17 cellular contexts compared by ENCODE assay signal in genomic region chr14:70121521-70121920, GRCh38.
"Had no signal": no experiment of that assay in that cellular context is flagged by ENCODE, and none has a peak within 500 bp of the region (broad histone marks: within the 10 kb centered on the region; RNA-seq: fewer than 3 reads in every experiment).

No MANE protein-coding gene starts in this region.

- H3K36me3 ChIP-seq: ascending aorta, heart left ventricle, stomach, thoracic aorta had no signal

- H3K36me3 Mint-ChIP-seq: immature natural killer cell; naive thymus-derived CD8-positive, alpha-beta T cell; T-cell had no signal

- H3K27me3 ChIP-seq: ascending aorta had no signal

- H3K9me3 Mint-ChIP-seq: activated CD4-positive, alpha-beta T cell treated with anti-CD3 and anti-CD28 coated beads, Interleukin-2, amount 10 ng/mL, durations not matched to agents 24 days and 14 days; activated naive CD8-positive, alpha-beta T cell treated with anti-CD3 and anti-CD28 coated beads, Interleukin-2, amount 50 U/mL, for 24 hours; activated T-helper 1 cell treated with anti-CD3 and anti-CD28 coated beads, Interleukin-12 subunit alpha, Interleukin-12 subunit beta, Interleukin-2, Interleukin-4 antibody, amounts not matched to agents 30 ng/mL and 10 ng/mL and 1 ng/mL, durations not matched to agents 14 hours and 24 hours and 36 hours; naive thymus-derived CD8-positive, alpha-beta T cell; T-cell had no signal

- ATAC-seq: activated naive CD8-positive, alpha-beta T cell treated with anti-CD3 and anti-CD28 coated beads, Interleukin-2, amount 50 U/mL, for 24 hours; foreskin keratinocyte; heart left ventricle; mucosa of descending colon; naive thymus-derived CD8-positive, alpha-beta T cell; T-cell had no signal

- FAIRE-seq: bronchial epithelial cell had no signal

- H3K27ac Mint-ChIP-seq: activated CD4-positive, alpha-beta T cell treated with anti-CD3 and anti-CD28 coated beads, Interleukin-2, amount 10 ng/mL, durations not matched to agents 24 days and 14 days; activated naive CD8-positive, alpha-beta T cell treated with anti-CD3 and anti-CD28 coated beads, Interleukin-2, amount 50 U/mL, for 24 hours; activated T-helper 1 cell treated with anti-CD3 and anti-CD28 coated beads, Interleukin-12 subunit alpha, Interleukin-12 subunit beta, Interleukin-2, Interleukin-4 antibody, amounts not matched to agents 30 ng/mL and 10 ng/mL and 1 ng/mL, durations not matched to agents 14 hours and 24 hours and 36 hours; immature natural killer cell; T-cell had no signal

- H3K4me1 ChIP-seq: ascending aorta, foreskin keratinocyte, heart left ventricle, stomach had no signal

- H3K4me3 ChIP-seq: ascending aorta, heart left ventricle, lung, mucosa of descending colon, stomach, thoracic aorta had no signal

- H3K4me1 Mint-ChIP-seq: activated CD4-positive, alpha-beta T cell treated with anti-CD3 and anti-CD28 coated beads, Interleukin-2, amount 10 ng/mL, durations not matched to agents 24 days and 14 days; activated naive CD8-positive, alpha-beta T cell treated with anti-CD3 and anti-CD28 coated beads, Interleukin-2, amount 50 U/mL, for 24 hours; immature natural killer cell; T-cell had no signal

- H3K4me3 Mint-ChIP-seq: activated CD4-positive, alpha-beta T cell treated with anti-CD3 and anti-CD28 coated beads, Interleukin-2, amount 10 ng/mL, durations not matched to agents 24 days and 14 days; activated naive CD8-positive, alpha-beta T cell treated with anti-CD3 and anti-CD28 coated beads, Interleukin-2, amount 50 U/mL, for 24 hours; activated T-helper 1 cell treated with anti-CD3 and anti-CD28 coated beads, Interleukin-12 subunit alpha, Interleukin-12 subunit beta, Interleukin-2, Interleukin-4 antibody, amounts not matched to agents 30 ng/mL and 10 ng/mL and 1 ng/mL, durations not matched to agents 14 hours and 24 hours and 36 hours; immature natural killer cell; naive thymus-derived CD8-positive, alpha-beta T cell; T-cell had no signal

- DNase-seq: activated CD4-positive, alpha-beta T cell treated with anti-CD3 and anti-CD28 coated beads, Interleukin-2, amount 10 ng/mL, durations not matched to agents 24 days and 14 days; activated naive CD4-positive, alpha-beta T cell treated with Interleukin-2 at 50 U/mL for 16 hours; activated naive CD8-positive, alpha-beta T cell treated with anti-CD3 and anti-CD28 coated beads, Interleukin-2, amount 50 U/mL, for 24 hours; foreskin keratinocyte; heart left ventricle; immature natural killer cell; mucosa of descending colon; naive thymus-derived CD8-positive, alpha-beta T cell; stimulated activated CD4-positive, alpha-beta T cell treated with anti-CD3 and anti-CD28 coated beads, Interleukin-4, amount 100 ng/mL, for 4 hours; stomach; T-cell; T1000 had no signal

- H3K27ac ChIP-seq: ascending aorta, foreskin keratinocyte, heart left ventricle, stomach, thoracic aorta had no signal

- H3K9me3 ChIP-seq: ascending aorta, heart left ventricle, mucosa of descending colon, stomach, thoracic aorta had no signal
